ENCODE assay signal across 9 cellular contexts in the genomic region with DNA sequence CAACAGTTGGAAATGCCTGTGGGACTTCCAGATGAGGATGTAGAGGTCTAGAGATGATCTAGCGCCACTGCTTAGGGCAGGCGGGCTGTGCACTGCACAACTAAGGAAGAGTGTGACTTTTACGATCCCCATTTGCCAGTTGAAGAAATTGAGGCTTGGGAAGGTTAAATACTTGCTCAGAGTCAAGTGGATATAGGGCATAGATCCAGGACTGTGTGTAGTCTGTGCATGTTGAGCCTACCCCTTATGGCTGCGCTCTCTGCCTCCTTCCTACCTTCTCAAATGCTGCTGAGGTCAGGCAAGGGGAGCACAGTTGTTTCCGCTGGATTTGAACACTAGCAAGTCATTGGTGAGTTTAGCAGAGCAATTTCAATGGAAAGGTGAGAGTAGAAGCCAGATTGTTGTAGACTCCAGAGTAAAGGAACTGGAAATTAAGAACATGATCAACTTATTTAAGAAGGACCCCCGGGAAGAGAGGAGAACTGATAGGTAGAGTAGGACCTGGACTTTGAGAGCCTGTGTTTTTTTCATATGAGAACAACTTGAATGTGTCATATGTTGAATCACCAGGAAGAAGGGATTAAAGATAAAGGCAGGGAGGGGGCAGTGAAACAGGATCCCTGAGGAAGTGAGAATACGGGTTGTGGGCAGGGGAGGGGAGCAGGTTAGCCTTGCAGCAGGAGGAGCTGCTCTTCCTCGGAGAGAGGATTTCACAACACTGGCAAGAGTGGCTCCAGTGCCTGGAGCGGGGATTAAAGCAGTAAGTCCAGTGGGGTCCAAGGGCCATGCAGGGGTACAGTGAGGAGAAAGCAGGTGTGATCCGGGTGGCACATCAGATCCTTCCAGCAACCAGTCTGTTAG. TPM values are rescaled to one million over a fixed set of nuclear protein-coding genes. Genes with fewer than 3 reads are reported as not detected.
DNase-seq lines count a peak whose midpoint lies in the region; ATAC-seq, FAIRE-seq and TF ChIP-seq lines count a peak whose summit lies in the region.
"Had no signal": no experiment of that assay in that cellular context is flagged by ENCODE, and none has a peak within 500 bp of the region (broad histone marks: within the 10 kb centered on the region; RNA-seq: fewer than 3 reads in every experiment).

No MANE protein-coding gene starts in this region.

- 0 out of 2 replicates have a peak, but pooled peaks cover 2% of the 10 kb centered on the region for H4K20me1 ChIP-seq in HepG2 (ENCODE audit: insufficient read depth, low read length)

- peak overlapping the region; percentile 29 to 44 for H3K4me3 ChIP-seq in CD4-positive, alpha-beta memory T cell (ENCODE audit: low read length in 2 of 2)
- no peak overlapping the region for H3K4me3 ChIP-seq in HepG2 (replicated peaks in 1 of 3; ENCODE audit: insufficient read depth in 1 of 3, low read depth in 2 of 3, low read length in 3 of 3)
- H3K4me3 ChIP-seq: pancreas had no signal

- H3K9me3 ChIP-seq in CD4-positive, alpha-beta memory T cell (ENCODE audit: control insufficient read depth in 1 of 2, low read length in 2 of 2) = no peaks in the 10 kb centered on the region
- no peaks in the 10 kb centered on the region for H3K9me3 ChIP-seq in HepG2 (ENCODE audit: low read length)
- H3K9me3 ChIP-seq: pancreas had no signal

- no peak for FAIRE-seq in HepG2 (lab: Jason Lieb, UNC)
- FAIRE-seq: pancreas had no signal

- H3K27ac ChIP-seq in CD4-positive, alpha-beta memory T cell (ENCODE audit: low read depth, low read length) = peak overlapping the region; percentile 79
- H3K27ac ChIP-seq in HepG2 (ENCODE audit: extremely low read length, insufficient read depth, low read length) = no peak overlapping the region

- BruUV-seq in HepG2 (replicated peaks; lab: Mats Ljungman, UMichigan) = no TSS peak

- TF ChIP-seq POLR2A in HepG2 (IDR thresholded peaks at IDR 0.05; ENCODE audit: insufficient read depth in 1 of 2, low read depth in 2 of 2, low read length in 2 of 2) = no peak

- TF ChIP-seq EP300 in HepG2 (IDR thresholded peaks at IDR 0.05; ENCODE audit: low read depth in 2 of 2, low read length in 2 of 2) = no peak
- no peak for TF ChIP-seq EP300 in HepG2 (CRISPR knock-in tag; IDR thresholded peaks at IDR 0.05; ENCODE audit: borderline replicate concordance)

- CTCF ChIA-PET in CD4-positive, alpha-beta memory T cell (lab: Charles Lee; ENCODE audit: partially characterized antibody) = interaction anchor here (1.1 to 17.3 kb wide), 4 partner anchors 13 to 35 kb away, joined by 4 to 233 read pairs (median 61); no protein-coding TSS in a partner anchor
- CTCF ChIA-PET in HepG2 (lab: Yijun Ruan, JAX; ENCODE audit: low intra/inter-chr PET ratio, low total read pairs) = no interaction called here

- no peak overlapping the region; the same call in 1 of the 2 replicates for H3K4me2 ChIP-seq in HepG2 (ENCODE audit: low read depth, low read length)

- H3K4me3 Mint-ChIP-seq in CD4-positive, alpha-beta memory T cell = peak overlapping the region; percentile 70 to 87 (median 80)
- no peak overlapping the region for H3K4me3 Mint-ChIP-seq in activated naive CD8-positive, alpha-beta T cell treated with anti-CD3 and anti-CD28 coated beads for 36 hours

- peaks cover 27% of the 10 kb centered on the region for H3K36me3 ChIP-seq in CD4-positive, alpha-beta memory T cell (ENCODE audit: insufficient read depth, low read length)
- no peaks in the 10 kb centered on the region for H3K36me3 ChIP-seq in HepG2 (replicated peaks in 1 of 2; ENCODE audit: control insufficient read depth in 1 of 2, insufficient read depth in 2 of 2, low read length in 2 of 2)

- peak overlapping the region; percentile 85 to 98 (median 96) for H3K27ac Mint-ChIP-seq in CD4-positive, alpha-beta memory T cell
- peak overlapping the region; percentile 49 for H3K27ac Mint-ChIP-seq in activated naive CD8-positive, alpha-beta T cell treated with anti-CD3 and anti-CD28 coated beads for 36 hours

- no peaks in the 10 kb centered on the region for H3K27me3 ChIP-seq in CD4-positive, alpha-beta memory T cell (ENCODE audit: insufficient read depth, low read length)
- H3K27me3 ChIP-seq in HepG2 (ENCODE audit: control insufficient read depth in 1 of 2, insufficient read depth in 2 of 2, low read length in 2 of 2) = peaks cover 5 to 57% of the 10 kb centered on the region in 2 experiments; a peak in 4 of 5 replicates
- H3K27me3 ChIP-seq: pancreas had no signal

- H3K9ac ChIP-seq in HepG2 (ENCODE audit: insufficient read depth, low read depth, low read length) = no peak overlapping the region

- peaks cover 28 to 34% of the 10 kb centered on the region in 2 donors for H3K36me3 Mint-ChIP-seq in CD4-positive, alpha-beta memory T cell
- H3K36me3 Mint-ChIP-seq in activated naive CD8-positive, alpha-beta T cell treated with anti-CD3 and anti-CD28 coated beads for 36 hours = peaks cover 7% of the 10 kb centered on the region

- H3K9me3 Mint-ChIP-seq in CD4-positive, alpha-beta memory T cell = no peaks in the 10 kb centered on the region
- H3K9me3 Mint-ChIP-seq in activated naive CD8-positive, alpha-beta T cell treated with anti-CD3 and anti-CD28 coated beads for 36 hours = no peaks in the 10 kb centered on the region

- peaks cover 61 to 87% (median 75%) of the 10 kb centered on the region in 4 donors for H3K4me1 Mint-ChIP-seq in CD4-positive, alpha-beta memory T cell
- peaks cover 55% of the 10 kb centered on the region for H3K4me1 Mint-ChIP-seq in activated naive CD8-positive, alpha-beta T cell treated with anti-CD3 and anti-CD28 coated beads for 36 hours

- intact Hi-C loops in CD4-positive, alpha-beta memory T cell (cut with micrococcal nuclease) = loop anchor here (5.0 kb wide), 1 partner anchor 132 kb away; the partner anchor contains the start of gene TP53BP2
- intact Hi-C loops in HepG2 (cut with micrococcal nuclease; ENCODE audit: unreplicated experiment) = loop anchor here (5.0 kb wide), 1 partner anchor 32 kb away; no protein-coding TSS in a partner anchor
- intact Hi-C loops in Right ventricle myocardium superior (cut with DNase I) = loop anchor here (5.0 kb wide), 1 partner anchor 32 kb away; no protein-coding TSS in a partner anchor

- no peaks in the 10 kb centered on the region for H3K27me3 Mint-ChIP-seq in CD4-positive, alpha-beta memory T cell
- no peaks in the 10 kb centered on the region for H3K27me3 Mint-ChIP-seq in activated naive CD8-positive, alpha-beta T cell treated with anti-CD3 and anti-CD28 coated beads for 36 hours

- POLR2A ChIA-PET in CD4-positive, alpha-beta memory T cell (lab: Charles Lee; ENCODE audit: partially characterized antibody) = interaction anchor here (1.5 to 4.7 kb wide), 4 partner anchors 12 to 1002 kb away, joined by 3 to 71 read pairs (median 52); partner anchors contain the start of genes AIDA and BROX
- POLR2A ChIA-PET in HepG2 (lab: Yijun Ruan, JAX) = no interaction called here

- H2AFZ ChIP-seq in HepG2 (ENCODE audit: low read length) = no peak overlapping the region

- H3K4me1 ChIP-seq in CD4-positive, alpha-beta memory T cell (ENCODE audit: insufficient read depth, low read length) = peaks cover 89% of the 10 kb centered on the region
- H3K4me1 ChIP-seq in HepG2 (ENCODE audit: insufficient read depth, low read length) = peaks cover 55% of the 10 kb centered on the region

- DNase-seq in CD4-positive, alpha-beta memory T cell = no peak
- DNase-seq in Kasumi-1 (lab: John Stamatoyannopoulos, UW) (peak; percentile 57 to 61), HepG2 (ENCODE audit: low spot score) (no peak), medulla oblongata (ENCODE audit: extremely low spot score) (no peak), Right ventricle myocardium superior (no peak)
- DNase-seq in activated naive CD8-positive, alpha-beta T cell treated with anti-CD3 and anti-CD28 coated beads for 36 hours = no peak
- DNase-seq: pancreas had no signal

- ATAC-seq in HepG2 = no peak
- ATAC-seq in GM21367 (IDR thresholded peaks at IDR 0.05; ENCODE audit: unreplicated experiment) = no peak
- ATAC-seq in GM19455 (IDR thresholded peaks at IDR 0.05; ENCODE audit: unreplicated experiment) = no peak
- no peak for ATAC-seq in Right ventricle myocardium superior (ENCODE audit: poor library complexity)

- no peak for TF ChIP-seq CTCF in HepG2 (CRISPR knock-in tag; IDR thresholded peaks at IDR 0.05)

- no peak for TF ChIP-seq RAD21 in HepG2 (CRISPR knock-in tag; IDR thresholded peaks at IDR 0.05)

- in situ Hi-C loops in HepG2 (cut with HindIII; ENCODE audit: extremely low pct_ligation_motif_present, low pct_unique_long_range_greater_than_20kb) = no loop called here

- no peaks in the 10 kb centered on the region for H3K79me2 ChIP-seq in HepG2 (ENCODE audit: insufficient read depth, low read length)

- 69% methylated on average over 10 of the region's 10 CpGs for WGBS in HepG2 (ENCODE audit: low lambda C conversion rate)

RNA-seq across cellular contexts. Expression of gene CAPN2, which starts 2.7 kb away (rescaled TPM):
- total RNA-seq in CD4-positive, alpha-beta memory T cell = 100 to 1,000 TPM; 178 to 180 TPM
- 100 to 1,000 TPM; 146 to 231 TPM for polyA plus RNA-seq in CD4-positive, alpha-beta memory T cell
- 10 to 100 TPM; 23.6 to 24.3 TPM for total RNA-seq in activated naive CD8-positive, alpha-beta T cell treated with anti-CD3 and anti-CD28 coated beads for 36 hours
- total RNA-seq in HepG2 (2016; rRNA removed; fragmentation: Illumina TruSeq; extraction: Trizol) (6.2 and 7.8 TPM in 2 replicates), Right ventricle myocardium superior (72.6 TPM)
- total RNA-seq in HepG2 (2016; cell fraction: cytosol; rRNA removed; fragmentation: Illumina TruSeq; extraction: Trizol; ENCODE audit: low read depth) = 2.0 and 2.6 TPM in 2 replicates
- 6.2 and 7.8 TPM in 2 replicates for total RNA-seq in HepG2 (2016; cell fraction: insoluble cytoplasmic fraction; rRNA removed; fragmentation: Illumina TruSeq; extraction: Trizol)
- 5.4 and 5.5 TPM in 2 replicates for total RNA-seq in HepG2 (2016; cell fraction: membrane; rRNA removed; fragmentation: Illumina TruSeq; extraction: Trizol)
- 4.8 and 5.3 TPM in 2 replicates for total RNA-seq in HepG2 (2016; cell fraction: nucleus; rRNA removed; fragmentation: Illumina TruSeq; extraction: Trizol)
- polyA plus RNA-seq in HepG2 (2011; rRNA removed) = 7.4 and 10.8 TPM in 2 replicates
- 3.5 and 4.8 TPM in 2 replicates for polyA plus RNA-seq in HepG2 (2011; cell fraction: cytosol; rRNA removed)
- polyA plus RNA-seq in HepG2 (2011; cell fraction: nucleus; rRNA removed) = 27.6 and 31.4 TPM in 2 replicates
- polyA plus RNA-seq in HepG2 (2012) = 7.0 and 8.4 TPM in 2 replicates
- 2.3 and 2.7 TPM in 2 replicates for polyA plus RNA-seq in HepG2 (2016; cell fraction: cytosol; fragmentation: Illumina TruSeq; extraction: Trizol; ENCODE audit: low read depth)
- 8.9 and 9.2 TPM in 2 replicates for polyA plus RNA-seq in HepG2 (2016; cell fraction: insoluble cytoplasmic fraction; fragmentation: Illumina TruSeq; extraction: Trizol; ENCODE audit: low read depth)
- polyA plus RNA-seq in HepG2 (2016; cell fraction: membrane; fragmentation: Illumina TruSeq; extraction: Trizol; ENCODE audit: low read depth) = 4.9 and 5.3 TPM in 2 replicates
- polyA plus RNA-seq in HepG2 (2016; cell fraction: nucleus; fragmentation: Illumina TruSeq; extraction: Trizol; ENCODE audit: insufficient read depth, low read depth) = 9.2 and 12.8 TPM in 2 replicates
- polyA minus RNA-seq in HepG2 (2011; rRNA and poly(A)+ RNA removed; ENCODE audit: low replicate concordance) = 5.0 and 63.8 TPM in 2 replicates
- polyA minus RNA-seq in HepG2 (2011; cell fraction: cytosol; rRNA and poly(A)+ RNA removed) = 4.1 and 4.3 TPM in 2 replicates
- 7.7 and 11.3 TPM in 2 replicates for polyA minus RNA-seq in HepG2 (2011; cell fraction: nucleus; rRNA and poly(A)+ RNA removed)

RNA-seq across cellular contexts. Expression of gene CAPN8, which starts 49.6 kb away (rescaled TPM):
- total RNA-seq in CD4-positive, alpha-beta memory T cell = under 1 TPM; 0.32 to 0.55 TPM
- polyA plus RNA-seq in CD4-positive, alpha-beta memory T cell = under 1 TPM in 1 of 2 donors, not detected in 1; 0.33 TPM
- not detected for total RNA-seq in activated naive CD8-positive, alpha-beta T cell treated with anti-CD3 and anti-CD28 coated beads for 36 hours
- 0.20 TPM in 1 of 2 replicates, not detected in the other for total RNA-seq in HepG2 (2016; rRNA removed; fragmentation: Illumina TruSeq; extraction: Trizol)
- not detected in 2 replicates for total RNA-seq in HepG2 (2016; cell fraction: cytosol; rRNA removed; fragmentation: Illumina TruSeq; extraction: Trizol; ENCODE audit: low read depth)
- 0.11 TPM in 1 of 2 replicates, not detected in the other for total RNA-seq in HepG2 (2016; cell fraction: insoluble cytoplasmic fraction; rRNA removed; fragmentation: Illumina TruSeq; extraction: Trizol)
- not detected in 2 replicates for total RNA-seq in HepG2 (2016; cell fraction: membrane; rRNA removed; fragmentation: Illumina TruSeq; extraction: Trizol)
- 0.31 TPM in 1 of 2 replicates, not detected in the other for total RNA-seq in HepG2 (2016; cell fraction: nucleus; rRNA removed; fragmentation: Illumina TruSeq; extraction: Trizol)
- polyA plus RNA-seq in HepG2 (2011; rRNA removed) = 0.25 TPM in 2 replicates
- 0.05 TPM in 1 of 2 replicates, not detected in the other for polyA plus RNA-seq in HepG2 (2011; cell fraction: cytosol; rRNA removed)
- 1.1 and 2.0 TPM in 2 replicates for polyA plus RNA-seq in HepG2 (2011; cell fraction: nucleus; rRNA removed)
- polyA plus RNA-seq in HepG2 (2012) = 0.47 and 0.49 TPM in 2 replicates
- polyA plus RNA-seq in HepG2 (2016; cell fraction: cytosol; fragmentation: Illumina TruSeq; extraction: Trizol; ENCODE audit: low read depth) = not detected in 2 replicates
- not detected in 2 replicates for polyA plus RNA-seq in HepG2 (2016; cell fraction: insoluble cytoplasmic fraction; fragmentation: Illumina TruSeq; extraction: Trizol; ENCODE audit: low read depth)
- polyA plus RNA-seq in HepG2 (2016; cell fraction: membrane; fragmentation: Illumina TruSeq; extraction: Trizol; ENCODE audit: low read depth) = not detected in 2 replicates
- polyA plus RNA-seq in HepG2 (2016; cell fraction: nucleus; fragmentation: Illumina TruSeq; extraction: Trizol; ENCODE audit: insufficient read depth, low read depth) = 1.4 TPM in 1 of 2 replicates, not detected in the other
- 0.58 TPM in 1 of 2 replicates, not detected in the other for polyA minus RNA-seq in HepG2 (2011; rRNA and poly(A)+ RNA removed; ENCODE audit: low replicate concordance)
- not detected in 2 replicates for polyA minus RNA-seq in HepG2 (2011; cell fraction: cytosol; rRNA and poly(A)+ RNA removed)
- 0.87 and 1.0 TPM in 2 replicates for polyA minus RNA-seq in HepG2 (2011; cell fraction: nucleus; rRNA and poly(A)+ RNA removed)
- not detected for total RNA-seq in Right ventricle myocardium superior

Comparison
In these comparisons a context has a peak if more than half of its experiments do, and no peak if none do; other contexts are left out.
1. DNase-seq: peak in Kasumi-1 (2 of 2); none in CD4-positive, alpha-beta memory T cell (0 of 5), activated naive CD8-positive, alpha-beta T cell treated with anti-CD3 and anti-CD28 coated beads for 36 hours (single experiment), HepG2 (single experiment), medulla oblongata (single experiment) and Right ventricle myocardium superior (single experiment).
2. H3K4me3 ChIP-seq: peak in CD4-positive, alpha-beta memory T cell (2 of 2); none in HepG2 (0 of 3).